Comparison of ENCODE assay signal across 10 cellular contexts in genomic region chr11:8192896-8193209, GRCh38. TPM values are rescaled to one million over a fixed set of nuclear protein-coding genes. Genes with fewer than 3 reads are reported as not detected.
DNase-seq lines count a peak whose midpoint lies in the region; ATAC-seq and TF ChIP-seq lines count a peak whose summit lies in the region.
"Had no signal": no experiment of that assay in that cellular context is flagged by ENCODE, and none has a peak within 500 bp of the region (broad histone marks: within the 10 kb centered on the region; RNA-seq: fewer than 3 reads in every experiment).

No MANE protein-coding gene starts in this region.

- no peaks in the 10 kb centered on the region for H3K27me3 ChIP-seq in GM23338 (ENCODE audit: insufficient read depth)
- H3K27me3 ChIP-seq: breast epithelium had no signal

- peaks cover 5% of the 10 kb centered on the region for H3K27me3 Mint-ChIP-seq in GM23338 (ENCODE audit: insufficient read depth, low read depth, poor library complexity)
- H3K27me3 Mint-ChIP-seq in WTC11 (ENCODE audit: low read depth), result peaks cover 29% of the 10 kb centered on the region
- peaks cover 41% of the 10 kb centered on the region for H3K27me3 Mint-ChIP-seq in MCF 10A (ENCODE audit: insufficient read depth, unreplicated experiment)

- no peaks in the 10 kb centered on the region for H3K36me3 ChIP-seq in GM23338 (ENCODE audit: insufficient read depth)
- H3K36me3 ChIP-seq: breast epithelium had no signal

- H3K4me2 ChIP-seq in GM23338, result no peak overlapping the region
- H3K4me2 ChIP-seq: smooth muscle cell had no signal

- no peaks in the 10 kb centered on the region for H3K9me2 ChIP-seq in GM23338 (ENCODE audit: insufficient read depth)

- no peaks in the 10 kb centered on the region for H3K4me1 ChIP-seq in GM23338 (ENCODE audit: insufficient read depth)
- H3K4me1 ChIP-seq: breast epithelium had no signal

- H3K36me3 Mint-ChIP-seq in GM23338 (ENCODE audit: low read depth) (no peaks in the 10 kb centered on the region), WTC11 (no peaks in the 10 kb centered on the region), MCF 10A (ENCODE audit: insufficient read depth, unreplicated experiment) (no peaks in the 10 kb centered on the region)

- H3K4me3 Mint-ChIP-seq in GM23338, result no peak overlapping the region
- H3K4me3 Mint-ChIP-seq in WTC11, result no peak overlapping the region
- H3K4me3 Mint-ChIP-seq in MCF 10A (ENCODE audit: unreplicated experiment), result no peak overlapping the region

- H3F3A ChIP-seq in GM23338 (replicated peaks; ENCODE audit: low read depth), result no peaks in the 10 kb centered on the region

- CTCF ChIA-PET in WTC11 (lab: Charles Lee) (interaction anchor here (0.5 to 2.5 kb wide), 50 partner anchors 9 to 767 kb away, joined by 3 to 29 read pairs (median 4); partner anchors contain the start of genes LMO1 and RIC3), MCF 10A (lab: Yijun Ruan, JAX) (interaction anchor here (0.5 to 5.7 kb wide), 55 partner anchors 10 to 1732 kb away, joined by 3 to 101 read pairs (median 4); partner anchors contain the start of gene LMO1)

- peak overlapping the region; percentile 89 for H2AFZ ChIP-seq in GM23338

- ATAC-seq in GM18502 (IDR thresholded peaks at IDR 0.05; ENCODE audit: poor library complexity, unreplicated experiment), result peak; percentile 20
- peak; percentile 92 for ATAC-seq in GM23338
- peak; percentile 88 for ATAC-seq in WTC11

- DNase-seq in GM23338 (ENCODE audit: low spot score) (no peak), WTC11 (ENCODE audit: low spot score) (peak; percentile 38), midbrain (lab: John Stamatoyannopoulos, UW) (peak; percentile 46), AG20443 (ENCODE audit: low spot score) (no peak), MCF 10A (ENCODE audit: unreplicated experiment) (no peak), SW480 (ENCODE audit: low spot score) (no peak)
- no peak for DNase-seq in activated CD4-positive, CD25-positive, alpha-beta regulatory T cell treated with anti-CD3 and anti-CD28 coated beads, Interleukin-2, amount 50 U/mL, for 72 hours

- intact Hi-C loops in MCF 10A (cut with micrococcal nuclease), result loop anchor here (1.0 to 2.0 kb wide), 2 partner anchors 72 to 373 kb away; no protein-coding TSS in a partner anchor

- H3K4me1 Mint-ChIP-seq in GM23338 (no peaks in the 10 kb centered on the region), WTC11 (no peaks in the 10 kb centered on the region), MCF 10A (ENCODE audit: insufficient read depth, unreplicated experiment) (no peaks in the 10 kb centered on the region)

- H3K4me3 ChIP-seq in GM23338, result no peak overlapping the region
- H3K4me3 ChIP-seq: breast epithelium, smooth muscle cell had no signal

- no peaks in the 10 kb centered on the region for H3K79me2 ChIP-seq in GM23338 (replicated peaks; ENCODE audit: insufficient read depth)

- H3K27ac ChIP-seq in GM23338 (ENCODE audit: low read depth), result no peak overlapping the region
- H3K27ac ChIP-seq: breast epithelium had no signal

- H4K20me1 ChIP-seq in GM23338 (replicated peaks; ENCODE audit: insufficient read depth), result no peaks in the 10 kb centered on the region

- no peak overlapping the region for H3K27ac Mint-ChIP-seq in GM23338
- no peak overlapping the region for H3K27ac Mint-ChIP-seq in WTC11
- no peak overlapping the region for H3K27ac Mint-ChIP-seq in MCF 10A (ENCODE audit: low read depth, unreplicated experiment)

- POLR2A ChIA-PET in WTC11 (lab: Charles Lee), result no interaction called here
- POLR2A ChIA-PET in MCF 10A (lab: Yijun Ruan, JAX), result interaction anchor here (0.6 kb wide), 1 partner anchor 360 kb away, joined by 3 read pairs; no protein-coding TSS in a partner anchor

- no TSS peak for BruUV-seq in MCF 10A (replicated peaks; lab: Mats Ljungman, UMichigan)

- TF ChIP-seq CTCF in GM23338 (conservative IDR thresholded peaks at IDR 0.05; ENCODE audit: low read depth in 2 of 2), result no peak
- no peak; the same call in none of the 2 replicates for TF ChIP-seq CTCF in WTC11 (IDR thresholded peaks at IDR 0.05)
- no peak for TF ChIP-seq CTCF in MCF 10A (IDR thresholded peaks at IDR 0.05; ENCODE audit: unreplicated experiment)

- no peaks in the 10 kb centered on the region; the same call in 2 of the 3 replicates for H3K9me3 Mint-ChIP-seq in GM23338
- H3K9me3 Mint-ChIP-seq in WTC11, result no peaks in the 10 kb centered on the region
- no peaks in the 10 kb centered on the region for H3K9me3 Mint-ChIP-seq in MCF 10A (ENCODE audit: unreplicated experiment)

TF ChIP-seq in GM23338, 12 proteins besides CTCF, POLR2A, EP300 and RAD21 (continues in another document):
- no peak for TF ChIP-seq EZH2phosphoT487 (IDR thresholded peaks at IDR 0.05; ENCODE audit: unreplicated experiment)
- TF ChIP-seq ETS1 (IDR thresholded peaks at IDR 0.05), result no peak
- no peak for TF ChIP-seq NANOG (IDR thresholded peaks at IDR 0.05; ENCODE audit: borderline replicate concordance)
- TF ChIP-seq STAT1 (IDR thresholded peaks at IDR 0.05; ENCODE audit: unreplicated experiment), result no peak
- no peak for TF ChIP-seq ZNF331 (CRISPR knock-in tag; IDR thresholded peaks at IDR 0.05; ENCODE audit: low read depth)
- no peak for TF ChIP-seq EZH2 (IDR thresholded peaks at IDR 0.05; ENCODE audit: low read depth, unreplicated experiment)

TF ChIP-seq in WTC11, 78 proteins besides CTCF, POLR2A, EP300 and RAD21 (continues in another document):
- no peak for TF ChIP-seq ETV6 (CRISPR knock-in tag; IDR thresholded peaks at IDR 0.05)
- no peak for TF ChIP-seq GTF2I (CRISPR knock-in tag; conservative IDR thresholded peaks at IDR 0.05)
- no peak for TF ChIP-seq MAX (CRISPR knock-in tag; IDR thresholded peaks at IDR 0.05)
- TF ChIP-seq RORB (CRISPR knock-in tag; IDR thresholded peaks at IDR 0.05), result no peak
- no peak for TF ChIP-seq MXD4 (CRISPR knock-in tag; IDR thresholded peaks at IDR 0.05; ENCODE audit: borderline replicate concordance)
- TF ChIP-seq USF2 (CRISPR knock-in tag; IDR thresholded peaks at IDR 0.05), result peak; percentile 66
- TF ChIP-seq ZBTB21 (CRISPR knock-in tag; IDR thresholded peaks at IDR 0.05; ENCODE audit: borderline replicate concordance), result no peak
- peak; percentile 75 for TF ChIP-seq USF1 (CRISPR knock-in tag; IDR thresholded peaks at IDR 0.05)
- TF ChIP-seq, protein P1, sequence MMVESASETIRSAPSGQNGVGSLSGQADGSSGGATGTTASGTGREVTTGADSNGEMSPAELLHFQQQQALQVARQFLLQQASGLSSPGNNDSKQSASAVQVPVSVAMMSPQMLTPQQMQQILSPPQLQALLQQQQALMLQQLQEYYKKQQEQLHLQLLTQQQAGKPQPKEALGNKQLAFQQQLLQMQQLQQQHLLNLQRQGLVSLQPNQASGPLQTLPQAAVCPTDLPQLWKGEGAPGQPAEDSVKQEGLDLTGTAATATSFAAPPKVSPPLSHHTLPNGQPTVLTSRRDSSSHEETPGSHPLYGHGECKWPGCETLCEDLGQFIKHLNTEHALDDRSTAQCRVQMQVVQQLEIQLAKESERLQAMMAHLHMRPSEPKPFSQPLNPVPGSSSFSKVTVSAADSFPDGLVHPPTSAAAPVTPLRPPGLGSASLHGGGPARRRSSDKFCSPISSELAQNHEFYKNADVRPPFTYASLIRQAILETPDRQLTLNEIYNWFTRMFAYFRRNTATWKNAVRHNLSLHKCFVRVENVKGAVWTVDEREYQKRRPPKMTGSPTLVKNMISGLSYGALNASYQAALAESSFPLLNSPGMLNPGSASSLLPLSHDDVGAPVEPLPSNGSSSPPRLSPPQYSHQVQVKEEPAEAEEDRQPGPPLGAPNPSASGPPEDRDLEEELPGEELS (CRISPR knock-in tag; IDR thresholded peaks at IDR 0.05), result no peak
- TF ChIP-seq ZNF396 (CRISPR knock-in tag; IDR thresholded peaks at IDR 0.05; ENCODE audit: borderline replicate concordance), result no peak
- TF ChIP-seq, protein P2, sequence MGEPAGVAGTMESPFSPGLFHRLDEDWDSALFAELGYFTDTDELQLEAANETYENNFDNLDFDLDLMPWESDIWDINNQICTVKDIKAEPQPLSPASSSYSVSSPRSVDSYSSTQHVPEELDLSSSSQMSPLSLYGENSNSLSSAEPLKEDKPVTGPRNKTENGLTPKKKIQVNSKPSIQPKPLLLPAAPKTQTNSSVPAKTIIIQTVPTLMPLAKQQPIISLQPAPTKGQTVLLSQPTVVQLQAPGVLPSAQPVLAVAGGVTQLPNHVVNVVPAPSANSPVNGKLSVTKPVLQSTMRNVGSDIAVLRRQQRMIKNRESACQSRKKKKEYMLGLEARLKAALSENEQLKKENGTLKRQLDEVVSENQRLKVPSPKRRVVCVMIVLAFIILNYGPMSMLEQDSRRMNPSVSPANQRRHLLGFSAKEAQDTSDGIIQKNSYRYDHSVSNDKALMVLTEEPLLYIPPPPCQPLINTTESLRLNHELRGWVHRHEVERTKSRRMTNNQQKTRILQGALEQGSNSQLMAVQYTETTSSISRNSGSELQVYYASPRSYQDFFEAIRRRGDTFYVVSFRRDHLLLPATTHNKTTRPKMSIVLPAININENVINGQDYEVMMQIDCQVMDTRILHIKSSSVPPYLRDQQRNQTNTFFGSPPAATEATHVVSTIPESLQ (CRISPR knock-in tag; IDR thresholded peaks at IDR 0.05), result no peak

RNA-seq across cellular contexts. Expression of gene RIC3, which starts 24.0 kb away (rescaled TPM):
- total RNA-seq in GM23338 (2014; rRNA removed; shearing (Covaris generic)), result 17.8 and 27.4 TPM in 2 replicates
- 21.1 and 21.3 TPM in 2 replicates for polyA plus RNA-seq in GM23338 (2016; fragmentation: Nextera tagmentation; extraction: Ambion mirVana)
- total RNA-seq in WTC11 (2021), result 15.0 to 17.6 TPM (median 15.7 TPM) in 3 replicates
- total RNA-seq in MCF 10A (2022), result 0.65 and 0.96 TPM in 2 replicates

Comparison
In these comparisons a context has a peak if more than half of its experiments do, and no peak if none do; other contexts are left out.
1. ATAC-seq: peak in every context shown above with its lines; median percentile 92 in GM23338; 88 in WTC11; 20 in GM18502.
2. DNase-seq: peak in WTC11 (single experiment) and midbrain (single experiment); none in GM23338 (single experiment), AG20443 (single experiment), MCF 10A (single experiment), SW480 (single experiment) and activated CD4-positive, CD25-positive, alpha-beta regulatory T cell treated with anti-CD3 and anti-CD28 coated beads, Interleukin-2, amount 50 U/mL, for 72 hours (single experiment).